ENCODE assay signal across 8 cellular contexts in genomic region chr19:679418-680286, GRCh38. TPM values are rescaled to one million over a fixed set of nuclear protein-coding genes. Genes with fewer than 3 reads are reported as not detected.
DNase-seq lines count a peak whose midpoint lies in the region; ATAC-seq and TF ChIP-seq lines count a peak whose summit lies in the region.

No MANE protein-coding gene starts in this region.

- DNase-seq in GM06990 (ENCODE audit: extremely low read depth, insufficient read length) (no peak), foreskin fibroblast (peak; percentile 74 to 91), neural progenitor cell (ENCODE audit: low spot score) (peak; percentile 76), SIG-M5 (lab: John Stamatoyannopoulos, UW) (no peak), KG1 (lab: John Stamatoyannopoulos, UW) (no peak)
- DNase-seq in activated naive CD4-positive, alpha-beta T cell treated with Interleukin-2 at 50 U/mL for 16 hours = peak; percentile 31

- no peaks in the 10 kb centered on the region for H3F3A ChIP-seq in Loucy (ENCODE audit: low read depth)
- H3F3A ChIP-seq in neural progenitor cell (ENCODE audit: low read depth) = peaks cover 27% of the 10 kb centered on the region

- H2AFZ ChIP-seq in Loucy (ENCODE audit: low read length) (peak overlapping the region; percentile 84; the same call in 1 of the 2 replicates), neural progenitor cell (replicated peaks) (no peak overlapping the region)

- no peaks in the 10 kb centered on the region for H3K9me3 ChIP-seq in Loucy (ENCODE audit: insufficient read depth, low read depth, low read length)
- no peaks in the 10 kb centered on the region for H3K9me3 ChIP-seq in neural progenitor cell (ENCODE audit: low read depth)

- H3K4me1 Mint-ChIP-seq in neural progenitor cell = peaks cover 9% of the 10 kb centered on the region

- H3K4me2 ChIP-seq in Loucy (ENCODE audit: low read depth, low read length, poor library complexity, severe bottlenecking) (peak overlapping the region; percentile 69), neural progenitor cell (peak overlapping the region; percentile 91)

- H3K27me3 Mint-ChIP-seq in neural progenitor cell (ENCODE audit: insufficient read depth, low read depth) = peaks cover 14% of the 10 kb centered on the region

- H3K4me1 ChIP-seq in Loucy (ENCODE audit: insufficient read depth, low read length, poor library complexity, severe bottlenecking) (peaks cover 15% of the 10 kb centered on the region), neural progenitor cell (peaks cover 7% of the 10 kb centered on the region)

- ATAC-seq in GM21737 (IDR thresholded peaks at IDR 0.05; ENCODE audit: unreplicated experiment) = peak; percentile 11

- no peaks in the 10 kb centered on the region for H3K36me3 Mint-ChIP-seq in neural progenitor cell

- H3K4me3 ChIP-seq in GM06990 (replicated peaks; ENCODE audit: low read depth, low read length) (peak overlapping the region; percentile 62), Loucy (ENCODE audit: low read length, poor library complexity, severe bottlenecking) (peak overlapping the region; percentile 85), foreskin fibroblast (ENCODE audit: low read depth in 1 of 2, low read length in 2 of 2) (peak overlapping the region; percentile 54 to 57), neural progenitor cell (peak overlapping the region; percentile 93)

- no peak for TF ChIP-seq CTCF in GM06990 (IDR thresholded peaks at IDR 0.05; ENCODE audit: insufficient read depth, low read length, poor library complexity, severe bottlenecking)
- TF ChIP-seq CTCF in Loucy (conservative IDR thresholded peaks at IDR 0.05; ENCODE audit: low read length) = no peak
- TF ChIP-seq CTCF in foreskin fibroblast (IDR thresholded peaks at IDR 0.05; ENCODE audit: low read depth, low read length) = no peak
- TF ChIP-seq CTCF in neural progenitor cell (IDR thresholded peaks at IDR 0.05) = no peak

- H4K20me1 ChIP-seq in Loucy (ENCODE audit: insufficient read depth, low read length, poor library complexity, severe bottlenecking) (no peaks in the 10 kb centered on the region), neural progenitor cell (ENCODE audit: low read depth) (peaks cover 26% of the 10 kb centered on the region)

- no peaks in the 10 kb centered on the region for H3K9me3 Mint-ChIP-seq in neural progenitor cell

- H3K27ac Mint-ChIP-seq in neural progenitor cell = no peak overlapping the region

- peak overlapping the region; percentile 84 for H3K4me3 Mint-ChIP-seq in neural progenitor cell

- H3K9ac ChIP-seq in Loucy (ENCODE audit: low read depth, low read length, poor library complexity, severe bottlenecking) (peak overlapping the region; percentile 77), neural progenitor cell (no peak overlapping the region)

- no peak overlapping the region for H3K27ac ChIP-seq in neural progenitor cell

- H3K36me3 ChIP-seq in GM06990 (ENCODE audit: control insufficient read depth, insufficient read depth, low read length) (no peaks in the 10 kb centered on the region), Loucy (ENCODE audit: insufficient read depth, low read length) (no peaks in the 10 kb centered on the region), neural progenitor cell (no peaks in the 10 kb centered on the region)

- no peaks in the 10 kb centered on the region for H3K9me2 ChIP-seq in Loucy (replicated peaks; ENCODE audit: low read depth, low read length)

- H3K27me3 ChIP-seq in GM06990 (replicated peaks; ENCODE audit: control insufficient read depth, insufficient read depth, low read length) = no peaks in the 10 kb centered on the region
- no peaks in the 10 kb centered on the region for H3K27me3 ChIP-seq in Loucy (ENCODE audit: insufficient read depth, low read length, poor library complexity, severe bottlenecking)
- peaks cover 44% of the 10 kb centered on the region for H3K27me3 ChIP-seq in neural progenitor cell

- peaks cover 7% of the 10 kb centered on the region; the same call in 1 of the 2 replicates for H3K79me2 ChIP-seq in Loucy (ENCODE audit: insufficient read depth, low read length)
- no peaks in the 10 kb centered on the region for H3K79me2 ChIP-seq in neural progenitor cell (ENCODE audit: low read depth)

RNA-seq across cellular contexts. Expression of gene FSTL3, which starts 3.5 kb away (rescaled TPM):
- 2.4 and 21.9 TPM in 2 replicates for total RNA-seq in neural progenitor cell (ENCODE audit: low replicate concordance)

RNA-seq across cellular contexts. Expression of gene PRSS57, which starts 15.6 kb away (rescaled TPM):
- not detected in 2 replicates for total RNA-seq in neural progenitor cell (ENCODE audit: low replicate concordance)

RNA-seq across cellular contexts. Expression of gene RNF126, which starts 16.6 kb away (rescaled TPM):
- 9.7 and 50.9 TPM in 2 replicates for total RNA-seq in neural progenitor cell (ENCODE audit: low replicate concordance)

RNA-seq across cellular contexts. Expression of gene PALM, which starts 29.1 kb away (rescaled TPM):
- 13.9 and 40.7 TPM in 2 replicates for total RNA-seq in neural progenitor cell (ENCODE audit: low replicate concordance)

RNA-seq across cellular contexts. Expression of gene FGF22, which starts 40.0 kb away (rescaled TPM):
- total RNA-seq in neural progenitor cell (ENCODE audit: low replicate concordance) = 0.37 TPM in 1 of 2 replicates, not detected in the other

Comparison
In these comparisons a context has a peak if more than half of its experiments do, and no peak if none do; other contexts are left out.
1. DNase-seq: peak in activated naive CD4-positive, alpha-beta T cell treated with Interleukin-2 at 50 U/mL for 16 hours (single experiment), foreskin fibroblast (2 of 2) and neural progenitor cell (single experiment); none in GM06990 (single experiment), SIG-M5 (single experiment) and KG1 (single experiment).
2. Peak in every context shown above with its lines, with median percentiles within 50 percentile points of each other: H3K4me3 ChIP-seq.